Comparison of ENCODE assay signal across 8 cellular contexts in the genomic region with DNA sequence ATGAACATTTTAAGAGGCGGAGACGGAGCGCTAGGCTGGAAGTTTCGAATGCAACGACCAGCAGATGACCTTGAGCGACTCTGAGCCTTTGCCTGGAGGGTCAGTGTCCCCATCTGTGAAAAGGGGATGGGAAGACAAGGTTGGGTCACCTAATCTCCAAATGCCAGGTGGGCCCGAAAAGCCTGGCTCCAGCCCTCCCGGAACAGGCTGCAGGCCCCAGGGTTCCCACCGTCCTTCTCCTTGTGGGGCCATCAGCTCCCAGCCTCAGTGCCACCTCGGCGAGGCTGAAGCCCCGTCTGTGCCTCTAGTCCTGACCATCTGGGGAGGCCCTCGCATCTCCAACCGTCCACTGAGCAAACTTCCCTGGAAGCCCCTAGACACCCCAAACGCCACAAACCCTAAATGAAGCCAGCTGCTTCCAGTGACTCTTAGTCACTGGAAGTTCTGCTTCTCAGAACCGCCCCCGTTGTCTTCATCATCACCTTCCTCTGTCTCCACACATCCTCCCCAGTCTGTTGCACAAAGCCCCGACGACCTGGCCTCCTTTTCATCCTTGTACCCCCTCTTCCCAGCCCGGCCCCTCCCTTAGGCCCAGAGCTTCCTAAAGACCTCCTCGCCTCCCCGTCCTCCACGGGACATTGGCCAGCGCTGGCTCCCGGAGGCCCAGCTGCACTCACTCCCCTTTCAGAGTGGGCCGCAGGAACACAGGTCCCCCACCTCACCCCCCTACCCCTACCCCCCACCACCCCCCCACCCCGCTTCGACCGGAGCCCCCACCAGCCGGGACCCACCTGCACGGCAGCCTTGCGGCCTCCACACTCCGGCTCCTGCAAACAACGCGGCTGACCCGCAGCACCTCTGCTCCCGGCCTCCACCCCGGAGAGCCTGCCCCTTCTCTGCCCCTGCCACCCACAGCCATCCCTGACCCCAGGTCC. TPM values are rescaled to one million over a fixed set of nuclear protein-coding genes. Genes with fewer than 3 reads are reported as not detected.
DNase-seq lines count a peak whose midpoint lies in the region; ATAC-seq, FAIRE-seq and TF ChIP-seq lines count a peak whose summit lies in the region.

No MANE protein-coding gene starts in this region.

- H3K9ac ChIP-seq in kidney (ENCODE audit: low read length in 2 of 2), result peak overlapping the region; percentile 82 to 86

- no peaks in the 10 kb centered on the region for H3K36me3 ChIP-seq in kidney (ENCODE audit: control insufficient read depth in 1 of 2, insufficient read depth in 2 of 2, low read length in 2 of 2)

- DNase-seq in HCEC 1CT (peak; percentile 11), kidney (peak; percentile 81), GDM1 (lab: John Stamatoyannopoulos, UW) (no peak), T-helper 9 cell (no peak), NCI-H1417 (lab: John Stamatoyannopoulos, UW) (no peak)
- DNase-seq in stimulated activated naive CD8-positive, alpha-beta T cell treated with anti-CD3 and anti-CD28 coated beads, Interleukin-15, Interleukin-2, amounts not matched to agents 100 U/mL and 50 U/mL, for 24 hours, result no peak
- DNase-seq in activated effector memory CD4-positive, alpha-beta T cell treated with anti-CD3 and anti-CD28 coated beads, Interleukin-2, amount 50 U/mL, for 16 hours, result no peak

- TF ChIP-seq CTCF in kidney (IDR thresholded peaks at IDR 0.05; ENCODE audit: borderline replicate concordance, extremely low read depth, insufficient read depth), result no peak

- H3K27ac ChIP-seq in angular gyrus (ENCODE audit: low read depth, low read length), result peak overlapping the region; percentile 97
- H3K27ac ChIP-seq in kidney (ENCODE audit: low read depth in 2 of 2, low read length in 2 of 2), result peak overlapping the region; percentile 72 to 79

- ATAC-seq in stimulated activated naive CD8-positive, alpha-beta T cell treated with anti-CD3 and anti-CD28 coated beads, Interleukin-15, Interleukin-2, amounts not matched to agents 100 U/mL and 50 U/mL, for 24 hours, result peak; percentile 31

- no peak for FAIRE-seq in kidney (lab: Jason Lieb, UNC)

- intact Hi-C loops in kidney (cut with DNase I), result no loop called here

- peaks cover 10 to 13% of the 10 kb centered on the region in 2 donors for H3K4me1 ChIP-seq in kidney (ENCODE audit: control insufficient read depth in 1 of 2, insufficient read depth in 1 of 2, low read depth in 1 of 2, low read length in 2 of 2)

- H3K4me3 ChIP-seq in kidney (ENCODE audit: low read length in 2 of 2), result peak overlapping the region; percentile 70 to 80

- H3K9me3 ChIP-seq in kidney (ENCODE audit: control insufficient read depth in 1 of 2, low read length in 2 of 2), result no peaks in the 10 kb centered on the region

RNA-seq across cellular contexts. Expression of a gene that starts 1.0 kb away (rescaled TPM):
- 22.6 TPM for total RNA-seq in kidney
- polyA plus RNA-seq in kidney (ENCODE audit: insufficient read depth, low read depth, low replicate concordance), result 6.2 TPM

Comparison
In these comparisons a context has a peak if more than half of its experiments do, and no peak if none do; other contexts are left out.
1. DNase-seq: peak in HCEC 1CT (single experiment) and kidney (single experiment); none in stimulated activated naive CD8-positive, alpha-beta T cell treated with anti-CD3 and anti-CD28 coated beads, Interleukin-15, Interleukin-2, amounts not matched to agents 100 U/mL and 50 U/mL, for 24 hours (single experiment), activated effector memory CD4-positive, alpha-beta T cell treated with anti-CD3 and anti-CD28 coated beads, Interleukin-2, amount 50 U/mL, for 16 hours (single experiment), GDM1 (single experiment), T-helper 9 cell (single experiment) and NCI-H1417 (0 of 3).